In genomic region chr5:142087920-142088679, GRCh38 we compare ENCODE assay signal across 16 cellular contexts. TPM values are rescaled to one million over a fixed set of nuclear protein-coding genes. Genes with fewer than 3 reads are reported as not detected.
DNase-seq lines count a peak whose midpoint lies in the region; ATAC-seq, FAIRE-seq and TF ChIP-seq lines count a peak whose summit lies in the region.
"Had no signal": no experiment of that assay in that cellular context is flagged by ENCODE, and none has a peak within 500 bp of the region (broad histone marks: within the 10 kb centered on the region; RNA-seq: fewer than 3 reads in every experiment).

No MANE protein-coding gene starts in this region.

- H3K4me3 Mint-ChIP-seq in Calu3 (ENCODE audit: low read depth, unreplicated experiment) = no peak overlapping the region
- no peak overlapping the region for H3K4me3 Mint-ChIP-seq in stimulated activated naive B cell treated with anti-CD40 and anti-IgM and Interleukin-4, amounts not matched to agents 10 μg/mL and 1 μg/mL and 100 μg/mL, for 72 hours

- intact Hi-C loops in Calu3 (cut with micrococcal nuclease; ENCODE audit: unreplicated experiment) = no loop called here

- no TSS peak for BruUV-seq in Calu3 (replicated peaks; lab: Mats Ljungman, UMichigan)

- FAIRE-seq in bronchial epithelial cell (lab: Jason Lieb, UNC) = peak; percentile 47

- no peaks in the 10 kb centered on the region for H3K36me3 Mint-ChIP-seq in Calu3 (ENCODE audit: insufficient read depth, unreplicated experiment)
- no peaks in the 10 kb centered on the region for H3K36me3 Mint-ChIP-seq in stimulated activated naive B cell treated with anti-CD40 and anti-IgM and Interleukin-4, amounts not matched to agents 10 μg/mL and 1 μg/mL and 100 μg/mL, for 72 hours

- no peak overlapping the region for H3K27ac Mint-ChIP-seq in Calu3 (ENCODE audit: unreplicated experiment)
- H3K27ac Mint-ChIP-seq in stimulated activated naive B cell treated with anti-CD40 and anti-IgM and Interleukin-4, amounts not matched to agents 10 μg/mL and 1 μg/mL and 100 μg/mL, for 72 hours = no peak overlapping the region

- no peak overlapping the region for H3K4me3 ChIP-seq in bronchial epithelial cell (ENCODE audit: low read depth, low read length)
- H3K4me3 ChIP-seq: breast epithelium had no signal

- TF ChIP-seq CTCF in bronchial epithelial cell (IDR thresholded peaks at IDR 0.05; ENCODE audit: insufficient read depth, low read length, severe bottlenecking) = no peak
- no peak for TF ChIP-seq CTCF in Calu3 (IDR thresholded peaks at IDR 0.05; ENCODE audit: unreplicated experiment)

- peaks cover 2% of the 10 kb centered on the region for H3K27me3 ChIP-seq in bronchial epithelial cell (ENCODE audit: control insufficient read depth, insufficient read depth, low read length)
- H3K27me3 ChIP-seq: breast epithelium had no signal

- POLR2A ChIA-PET in HEK293T (lab: Yijun Ruan, JAX) = interaction anchor here (1.5 to 1.8 kb wide), 2 partner anchors 21 to 75 kb away, joined by 3 to 8 read pairs; partner anchors contain the start of gene GNPDA1

- no peaks in the 10 kb centered on the region for H3K27me3 Mint-ChIP-seq in Calu3 (ENCODE audit: unreplicated experiment)
- peaks cover 26 to 40% of the 10 kb centered on the region in 2 donors for H3K27me3 Mint-ChIP-seq in stimulated activated naive B cell treated with anti-CD40 and anti-IgM and Interleukin-4, amounts not matched to agents 10 μg/mL and 1 μg/mL and 100 μg/mL, for 72 hours

- H3K9me3 Mint-ChIP-seq in Calu3 (ENCODE audit: low read depth, unreplicated experiment) = no peaks in the 10 kb centered on the region
- H3K9me3 Mint-ChIP-seq in stimulated activated naive B cell treated with anti-CD40 and anti-IgM and Interleukin-4, amounts not matched to agents 10 μg/mL and 1 μg/mL and 100 μg/mL, for 72 hours = no peaks in the 10 kb centered on the region

- no peaks in the 10 kb centered on the region for H3K36me3 ChIP-seq in bronchial epithelial cell (ENCODE audit: control insufficient read depth, insufficient read depth, low read length)
- H3K36me3 ChIP-seq: breast epithelium had no signal

- H3K4me1 Mint-ChIP-seq in Calu3 (ENCODE audit: low read depth, unreplicated experiment) = peaks cover 14% of the 10 kb centered on the region
- H3K4me1 Mint-ChIP-seq in stimulated activated naive B cell treated with anti-CD40 and anti-IgM and Interleukin-4, amounts not matched to agents 10 μg/mL and 1 μg/mL and 100 μg/mL, for 72 hours = no peaks in the 10 kb centered on the region

- CTCF ChIA-PET in HEK293T (lab: Yijun Ruan, JAX) (interaction anchor here (0.6 to 1.1 kb wide), 2 partner anchors 55 to 74 kb away, joined by 3 read pairs; no protein-coding TSS in a partner anchor), Calu3 (lab: Charles Lee) (no interaction called here)

- ATAC-seq in activated CD4-positive, CD25-positive, alpha-beta regulatory T cell treated with anti-CD3 and anti-CD28 coated beads, Interleukin-2, amount 50 U/mL, for 24 hours = peak; percentile 91 to 92
- no peak for ATAC-seq in HG03108 (IDR thresholded peaks at IDR 0.05; ENCODE audit: unreplicated experiment)
- ATAC-seq in stimulated activated naive B cell treated with anti-CD40 and anti-IgM and Interleukin-4, amounts not matched to agents 10 μg/mL and 1 μg/mL and 100 μg/mL, for 72 hours (replicated peaks) = no peak
- ATAC-seq: Panc1 had no signal

- DNase-seq in HEK293T (ENCODE audit: extremely low spot score) = no peak
- no peak for DNase-seq in bronchial epithelial cell (ENCODE audit: low read depth)
- DNase-seq in stimulated activated CD4-positive, alpha-beta T cell treated with anti-CD3 and anti-CD28 coated beads, Interleukin-2, amount 100 ng/mL, for 24 hours = peak; percentile 50 to 65
- DNase-seq in Calu3 = no peak
- no peak for DNase-seq in nucleus accumbens (lab: John Stamatoyannopoulos, UW)
- no peak for DNase-seq in stimulated activated naive B cell treated with anti-CD40 and anti-IgM and Interleukin-4, amounts not matched to agents 10 μg/mL and 1 μg/mL and 100 μg/mL, for 72 hours
- DNase-seq: C1 segment of cervical spinal cord, GOT3, head of caudate nucleus, kidney glomerular epithelial cell, NCI-H187 treated with DMSO at 0.1 percent for 48 hours, NCI-H526 treated with DMSO at 0.1 percent for 48 hours had no signal

TF ChIP-seq in HEK293T, 16 proteins besides CTCF, POLR2A, EP300 and RAD21:
- TF ChIP-seq PKNOX1 (IDR thresholded peaks at IDR 0.05) (0 out of 2 replicates have a peak, but pooled peaks have one; percentile 3), SUZ12 (IDR thresholded peaks at IDR 0.05) (no peak), FOXK2 (IDR thresholded peaks at IDR 0.05) (no peak)
TF ChIP-seq in HEK293T: peak in this region for 1.

RNA-seq across cellular contexts. Expression of gene NDFIP1, which starts 20.5 kb away (rescaled TPM):
- 16.8 and 29.8 TPM in 2 replicates for total RNA-seq in bronchial epithelial cell
- total RNA-seq in Calu3 (2022) = 58.0 and 70.1 TPM in 2 replicates

Comparison
In these comparisons a context has a peak if more than half of its experiments do, and no peak if none do; other contexts are left out.
1. DNase-seq: peak in stimulated activated CD4-positive, alpha-beta T cell treated with anti-CD3 and anti-CD28 coated beads, Interleukin-2, amount 100 ng/mL, for 24 hours (2 of 2); none in HEK293T (single experiment), bronchial epithelial cell (single experiment), Calu3 (single experiment), nucleus accumbens (0 of 56) and stimulated activated naive B cell treated with anti-CD40 and anti-IgM and Interleukin-4, amounts not matched to agents 10 μg/mL and 1 μg/mL and 100 μg/mL, for 72 hours (single experiment).
2. ATAC-seq: peak in activated CD4-positive, CD25-positive, alpha-beta regulatory T cell treated with anti-CD3 and anti-CD28 coated beads, Interleukin-2, amount 50 U/mL, for 24 hours (2 of 2); none in HG03108 (single experiment) and stimulated activated naive B cell treated with anti-CD40 and anti-IgM and Interleukin-4, amounts not matched to agents 10 μg/mL and 1 μg/mL and 100 μg/mL, for 72 hours (0 of 2).